Comparison of ENCODE assay signal across 17 cellular contexts in the genomic region with DNA sequence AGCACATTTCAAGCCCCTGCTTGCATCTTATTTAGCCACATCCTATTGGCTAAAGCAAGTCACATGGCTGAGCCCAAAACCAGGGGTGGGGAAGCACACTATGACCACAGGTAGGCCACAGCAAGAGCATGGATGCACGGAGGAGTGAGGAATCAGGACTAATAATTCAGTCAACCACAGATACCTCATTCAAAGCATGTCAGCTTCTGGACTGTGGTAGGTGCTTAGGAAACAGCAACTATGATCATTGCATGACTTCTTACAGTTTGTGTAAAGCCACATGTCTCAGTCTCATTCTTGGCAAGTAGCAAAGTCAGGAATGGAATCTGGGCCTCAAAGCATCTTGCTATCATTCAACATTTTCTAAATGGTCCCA.
A peak's percentile ranks its signal among the peaks of the same experiment; 100 is the strongest.
DNase-seq lines count a peak whose midpoint lies in the region; ATAC-seq and TF ChIP-seq lines count a peak whose summit lies in the region.
"Had no signal": no experiment of that assay in that cellular context is flagged by ENCODE, and none has a peak within 500 bp of the region (broad histone marks: within the 10 kb centered on the region; RNA-seq: fewer than 3 reads in every experiment).

No MANE protein-coding gene starts in this region.

- no peaks in the 10 kb centered on the region for H3K27me3 ChIP-seq in rectal smooth muscle tissue (ENCODE audit: control insufficient read depth, insufficient read depth, low read length)
- H3K27me3 ChIP-seq: MG63 had no signal

- peak; percentile 42 for ATAC-seq in GM18907 (IDR thresholded peaks at IDR 0.05; ENCODE audit: unreplicated experiment)
- ATAC-seq: SK-N-SH treated with all-trans-retinoic acid at 6 μM for 48 hours had no signal

- TF ChIP-seq RAD21 in Ishikawa (IDR thresholded peaks at IDR 0.05; ENCODE audit: low read depth) = no peak

- DNase-seq in AG08395 (ENCODE audit: low spot score) (peak; percentile 43), HCEC 1CT (no peak)
- no peak for DNase-seq in stimulated activated naive CD4-positive, alpha-beta T cell (lab: John Stamatoyannopoulos, UW)
- DNase-seq in activated CD4-positive, CD25-positive, alpha-beta regulatory T cell treated with anti-CD3 and anti-CD28 coated beads, Interleukin-2, amount 50 U/mL, for 72 hours = no peak
- DNase-seq in activated CD4-positive, CD25-positive, alpha-beta regulatory T cell (lab: John Stamatoyannopoulos, UW) = no peak
- DNase-seq: DND-41, GDM1, Karpas-422, MG63, NCI-H1105, NCI-H1694 treated with DMSO at 0.1 percent for 48 hours, NCI-H526 treated with DMSO at 0.1 percent for 48 hours, SHP77 treated with DMSO at 0.1 percent for 48 hours had no signal

- H3K9ac ChIP-seq in rectal smooth muscle tissue (ENCODE audit: low read length) = no peak overlapping the region

- peak overlapping the region; percentile 96 for H3K27ac ChIP-seq in rectal smooth muscle tissue (ENCODE audit: low read depth, low read length)

- H3K4me3 ChIP-seq in rectal smooth muscle tissue (ENCODE audit: low read length) = no peak overlapping the region
- H3K4me3 ChIP-seq: MG63 had no signal

- TF ChIP-seq EP300 in Ishikawa (IDR thresholded peaks at IDR 0.05; ENCODE audit: borderline replicate concordance) = no peak

- no peaks in the 10 kb centered on the region for H3K36me3 ChIP-seq in rectal smooth muscle tissue (ENCODE audit: control insufficient read depth, insufficient read depth, low read length)
- H3K36me3 ChIP-seq: MG63 had no signal

- peaks cover 19% of the 10 kb centered on the region for H3K4me1 ChIP-seq in rectal smooth muscle tissue (ENCODE audit: control insufficient read depth, insufficient read depth, low read length)

TF ChIP-seq in Ishikawa, 13 proteins besides CTCF, POLR2A, EP300 and RAD21:
- TF ChIP-seq YY1 (IDR thresholded peaks at IDR 0.05; ENCODE audit: low read depth) (no peak), REST (IDR thresholded peaks at IDR 0.05; ENCODE audit: low read depth) (no peak), FOXM1 (IDR thresholded peaks at IDR 0.05; ENCODE audit: borderline replicate concordance, low read depth) (no peak), USF1 (IDR thresholded peaks at IDR 0.05) (peak; percentile 42)
